10 cellular contexts compared by ENCODE assay signal in genomic region chr1:28449904-28450303, GRCh38. TPM values are rescaled to one million over a fixed set of nuclear protein-coding genes. Genes with fewer than 3 reads are reported as not detected.
DNase-seq lines count a peak whose midpoint lies in the region; ATAC-seq and TF ChIP-seq lines count a peak whose summit lies in the region.
"Had no signal": no experiment of that assay in that cellular context is flagged by ENCODE, and none has a peak within 500 bp of the region (broad histone marks: within the 10 kb centered on the region; RNA-seq: fewer than 3 reads in every experiment).

No MANE protein-coding gene starts in this region.

- no peak for ATAC-seq in HG03460 (IDR thresholded peaks at IDR 0.05; ENCODE audit: unreplicated experiment)
- no peak for ATAC-seq in GM19397 (IDR thresholded peaks at IDR 0.05; ENCODE audit: unreplicated experiment)
- no peak for ATAC-seq in GM18868 (IDR thresholded peaks at IDR 0.05; ENCODE audit: unreplicated experiment)

- H3K27me3 Mint-ChIP-seq in activated naive CD8-positive, alpha-beta T cell: no peaks in the 10 kb centered on the region

- H3K27ac Mint-ChIP-seq in activated naive CD8-positive, alpha-beta T cell: peak overlapping the region; percentile 51

- peaks cover 5% of the 10 kb centered on the region for H3K36me3 Mint-ChIP-seq in activated naive CD8-positive, alpha-beta T cell

- peaks cover 36% of the 10 kb centered on the region for H3K79me2 ChIP-seq in osteoblast (ENCODE audit: insufficient read depth, low read length)

- peaks cover 4% of the 10 kb centered on the region for H3K36me3 ChIP-seq in osteoblast (ENCODE audit: insufficient read depth, low read length)

- H3K4me2 ChIP-seq in osteoblast (ENCODE audit: insufficient read depth, low read length): no peak overlapping the region

- H3K4me3 ChIP-seq in GM12865 (ENCODE audit: low read depth, low read length) (no peak overlapping the region), osteoblast (ENCODE audit: insufficient read depth, low read length) (no peak overlapping the region)

- peaks cover 23% of the 10 kb centered on the region for H3K4me1 Mint-ChIP-seq in activated naive CD8-positive, alpha-beta T cell (ENCODE audit: low read depth)

- TF ChIP-seq CTCF in GM12865 (IDR thresholded peaks at IDR 0.05; ENCODE audit: insufficient read depth, low read depth, low read length, missing control alignments) (no peak), osteoblast (IDR thresholded peaks at IDR 0.05; ENCODE audit: extremely low read depth, low read depth, low read length) (no peak)

- H3K9me3 ChIP-seq in osteoblast (ENCODE audit: low read depth, low read length): no peaks in the 10 kb centered on the region

- H2AFZ ChIP-seq in osteoblast (ENCODE audit: low read length): no peak overlapping the region

- peaks cover 2% of the 10 kb centered on the region for H4K20me1 ChIP-seq in osteoblast (ENCODE audit: insufficient read depth, low read length)

- peak; percentile 62 for DNase-seq in GM12865 (ENCODE audit: low read depth)
- DNase-seq in Kasumi-1 (lab: John Stamatoyannopoulos, UW): peak; percentile 37 to 52
- peak; percentile 89 for DNase-seq in osteoblast (ENCODE audit: insufficient read length, low spot score, missing footprints)
- DNase-seq in NOMO-1 treated with DMSO at 0.1 percent for 48 hours (lab: John Stamatoyannopoulos, UW; ENCODE audit: unreplicated experiment): no peak
- DNase-seq: head of caudate nucleus, NCI-H345 had no signal

- peak overlapping the region; percentile 3 for H3K27ac ChIP-seq in osteoblast (ENCODE audit: low read depth, low read length)

- no peaks in the 10 kb centered on the region for H3K9me3 Mint-ChIP-seq in activated naive CD8-positive, alpha-beta T cell (ENCODE audit: low read depth)

- H3K4me3 Mint-ChIP-seq in activated naive CD8-positive, alpha-beta T cell: no peak overlapping the region

- H3K27me3 ChIP-seq in osteoblast (ENCODE audit: insufficient read depth, low read length): no peaks in the 10 kb centered on the region

- peaks cover 11% of the 10 kb centered on the region for H3K4me1 ChIP-seq in osteoblast (ENCODE audit: insufficient read depth, low read length)

RNA-seq across cellular contexts. Expression of gene RCC1, which starts 55.9 kb away (rescaled TPM):
- total RNA-seq in osteoblast: 32.1 and 35.1 TPM in 2 replicates
